Comparison of ENCODE assay signal across 8 cellular contexts in the genomic region with DNA sequence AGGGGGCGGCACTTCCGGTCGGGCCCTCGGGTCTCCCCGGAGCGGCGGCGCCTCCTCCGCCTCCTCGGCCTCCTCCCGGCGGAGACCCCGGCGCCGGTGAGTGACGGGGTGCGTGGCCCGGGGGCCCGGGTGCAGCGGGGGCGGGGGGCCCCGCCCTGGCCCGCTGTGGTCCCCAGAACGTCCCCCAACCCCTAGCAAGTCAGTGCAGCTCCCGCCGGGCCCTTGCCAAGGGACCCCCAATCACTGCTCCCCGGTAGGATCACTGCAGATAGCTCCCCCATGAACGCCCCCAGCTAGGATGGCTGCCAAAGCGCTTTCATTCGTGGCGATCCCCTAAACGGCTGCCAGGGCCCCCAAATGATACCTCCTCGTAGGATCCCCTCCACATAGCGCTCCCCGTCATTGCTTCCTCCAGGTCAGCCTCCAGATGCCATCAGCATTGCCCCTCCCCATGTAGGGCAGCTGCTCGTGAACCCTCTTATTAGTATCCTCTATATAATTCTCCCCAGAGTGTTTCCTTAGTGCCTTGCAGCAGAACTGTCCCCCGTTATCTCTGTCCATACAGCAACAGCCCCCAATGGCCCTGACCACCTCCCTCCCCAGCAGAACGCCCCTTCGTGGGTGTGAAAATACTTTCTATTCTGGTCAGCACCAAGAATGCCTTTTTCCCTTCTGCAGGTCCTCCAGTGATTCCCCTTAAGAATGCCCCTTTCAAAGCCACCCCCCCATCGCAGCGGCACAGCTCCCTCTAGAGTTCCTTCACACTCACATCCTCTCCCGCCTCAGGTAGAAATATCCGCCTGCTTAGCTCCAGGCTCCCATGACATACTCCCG. TPM values are rescaled to one million over a fixed set of nuclear protein-coding genes. Genes with fewer than 3 reads are reported as not detected.
A peak's percentile ranks its signal among the peaks of the same experiment; 100 is the strongest.
DNase-seq lines count a peak whose midpoint lies in the region; ATAC-seq and TF ChIP-seq lines count a peak whose summit lies in the region.

Gene ZNF865, plus strand, starts transcription at position 11 of the 834 bp plus-strand sequence. CDS start 7,972 bp downstream, outside the sequence.

- CTCF ChIA-PET in CD4-positive, alpha-beta memory T cell (lab: Charles Lee; ENCODE audit: partially characterized antibody), result interaction anchor here (0.6 to 3.8 kb wide), 23 partner anchors 10 to 465 kb away, joined by 3 to 94 read pairs (median 5); partner anchors contain the start of genes ZNF628 and ZNF784

- H3K27ac ChIP-seq in CD4-positive, alpha-beta memory T cell (ENCODE audit: low read depth, low read length), result peak within 1 kb of the TSS; percentile 88
- peak within 1 kb of the TSS; percentile 94 for H3K27ac ChIP-seq in substantia nigra (ENCODE audit: low read depth, low read length, poor library complexity, severe bottlenecking)

- no peaks in the 10 kb centered on the region for H3K27me3 Mint-ChIP-seq in CD4-positive, alpha-beta memory T cell

- POLR2A ChIA-PET in CD4-positive, alpha-beta memory T cell (lab: Charles Lee; ENCODE audit: partially characterized antibody), result interaction anchor here (0.7 to 4.7 kb wide), 19 partner anchors 9 to 488 kb away, joined by 3 to 67 read pairs (median 3); partner anchors contain the start of genes ISOC2, KMT5C, PPP1R12C and U2AF2

- H3K27me3 ChIP-seq in CD4-positive, alpha-beta memory T cell (ENCODE audit: insufficient read depth, low read length), result no peaks in the 10 kb centered on the region
- H3K27me3 ChIP-seq in neuron (ENCODE audit: insufficient read depth, low read length), result no peaks in the 10 kb centered on the region

- peak; percentile 36 for ATAC-seq in GM21390 (IDR thresholded peaks at IDR 0.05; ENCODE audit: unreplicated experiment)

- peak; percentile 63 to 80 (median 68) for DNase-seq in CD4-positive, alpha-beta memory T cell
- DNase-seq in LHCN-M2 (ENCODE audit: low read depth) (peak; percentile 74), foreskin melanocyte (peak; percentile 67), substantia nigra (lab: John Stamatoyannopoulos, UW) (peak in 38 of 49 donors; percentile 17 to 81 (median 46))
- peak; percentile 54 for DNase-seq in activated gamma-delta T cell treated with anti-CD3 and anti-CD28 coated beads, Interleukin-2, amount 50 U/mL, for 16 hours (ENCODE audit: low read depth)

- no peaks in the 10 kb centered on the region for H3K9me3 ChIP-seq in CD4-positive, alpha-beta memory T cell (ENCODE audit: control insufficient read depth in 1 of 2, low read length in 2 of 2)
- peaks cover 4% of the 10 kb centered on the region for H3K9me3 ChIP-seq in neuron (ENCODE audit: low read length)

- peaks cover 10 to 47% of the 10 kb centered on the region in 2 donors for H3K36me3 Mint-ChIP-seq in CD4-positive, alpha-beta memory T cell

- peak within 1 kb of the TSS; percentile 83 to 98 for H3K4me3 ChIP-seq in CD4-positive, alpha-beta memory T cell (ENCODE audit: low read length in 2 of 2)
- peak within 1 kb of the TSS; percentile 91 for H3K4me3 ChIP-seq in neuron (ENCODE audit: low read length)

- intact Hi-C loops in CD4-positive, alpha-beta memory T cell (cut with micrococcal nuclease), result loop anchor here (1.0 to 5.0 kb wide), 6 partner anchors 18 to 535 kb away; partner anchors contain the start of genes ZNF444, ZNF580, ZNF581 and ZNF784

- H3K9me3 Mint-ChIP-seq in CD4-positive, alpha-beta memory T cell, result peaks cover 0 to 2% (median 0%) of the 10 kb centered on the region in 8 donors

- H3K27ac Mint-ChIP-seq in CD4-positive, alpha-beta memory T cell, result peak within 1 kb of the TSS; percentile 94 to 99 (median 97)

- H2AFZ ChIP-seq in neuron (ENCODE audit: low read depth, low read length), result peak within 1 kb of the TSS; percentile 75

- peak within 1 kb of the TSS; percentile 93 to 99 (median 96) for H3K4me3 Mint-ChIP-seq in CD4-positive, alpha-beta memory T cell

- H3K4me1 Mint-ChIP-seq in CD4-positive, alpha-beta memory T cell, result peaks cover 44 to 77% (median 51%) of the 10 kb centered on the region in 4 donors

- no peaks in the 10 kb centered on the region for H3K36me3 ChIP-seq in CD4-positive, alpha-beta memory T cell (ENCODE audit: insufficient read depth, low read length)
- H3K36me3 ChIP-seq in neuron (ENCODE audit: insufficient read depth, low read length), result peaks cover 20% of the 10 kb centered on the region

- peak; percentile 35; the same call in 1 of the 2 replicates for TF ChIP-seq POLR2A in Raji (IDR thresholded peaks at IDR 0.05; ENCODE audit: insufficient read depth, low read depth, low read length)

- H3K4me1 ChIP-seq in CD4-positive, alpha-beta memory T cell (ENCODE audit: insufficient read depth, low read length), result peaks cover 39% of the 10 kb centered on the region
- peaks cover 18% of the 10 kb centered on the region for H3K4me1 ChIP-seq in neuron (ENCODE audit: insufficient read depth, low read length)

RNA-seq across cellular contexts. Expression of gene ZNF865, which starts in this region (rescaled TPM):
- total RNA-seq in CD4-positive, alpha-beta memory T cell, result 10 to 100 TPM; 20.3 to 20.9 TPM
- under 1 TPM in 1 of 2 donors, not detected in 1; 0.30 TPM for polyA plus RNA-seq in CD4-positive, alpha-beta memory T cell
- 2.2 and 3.0 TPM in 2 replicates for total RNA-seq in LHCN-M2 (2014; rRNA removed)
- polyA plus RNA-seq in LHCN-M2 (2012), result 7.3 TPM

Comparison
In these comparisons a context has a peak if more than half of its experiments do, and no peak if none do; other contexts are left out.
1. Peak in every context shown above with its lines: DNase-seq, ATAC-seq, H3K4me3 ChIP-seq and H3K27ac ChIP-seq.